Comparison of ENCODE assay signal across 15 cellular contexts in genomic region chr2:1518891-1519530, GRCh38.
DNase-seq lines count a peak whose midpoint lies in the region; ATAC-seq and TF ChIP-seq lines count a peak whose summit lies in the region.
"Had no signal": no experiment of that assay in that cellular context is flagged by ENCODE, and none has a peak within 500 bp of the region (broad histone marks: within the 10 kb centered on the region; RNA-seq: fewer than 3 reads in every experiment).

No MANE protein-coding gene starts in this region.

- H3K27ac Mint-ChIP-seq in activated naive CD8-positive, alpha-beta T cell treated with anti-CD3 and anti-CD28 coated beads, Interleukin-2, amount 10 ng/mL, durations not matched to agents 7 days and 5 days = peak overlapping the region; percentile 77

- H3K4me1 ChIP-seq in mucosa of descending colon (ENCODE audit: low read depth) (no peaks in the 10 kb centered on the region), lower lobe of right lung (no peaks in the 10 kb centered on the region)
- H3K4me1 ChIP-seq: tibial nerve had no signal

- peak; percentile 38 for DNase-seq in DMS79 treated with DMSO at 0.1 percent for 48 hours (lab: John Stamatoyannopoulos, UW)
- DNase-seq in Jurkat, Clone E6-1 (ENCODE audit: low read depth, low spot score) = peak; percentile 62
- no peak for DNase-seq in activated naive CD8-positive, alpha-beta T cell treated with anti-CD3 and anti-CD28 coated beads, Interleukin-2, amount 10 ng/mL, durations not matched to agents 7 days and 5 days
- peak in 1 of 3 donors; percentile 36 for DNase-seq in mucosa of descending colon
- no peak for DNase-seq in lower lobe of right lung
- DNase-seq in HK-2 (ENCODE audit: unreplicated experiment) = no peak
- DNase-seq in GM13976 (ENCODE audit: low spot score) = no peak
- DNase-seq: activated gamma-delta T cell, foreskin melanocyte, GM23248, MM.1S, NCI-H226 had no signal

- no peaks in the 10 kb centered on the region for H3K9me3 ChIP-seq in mucosa of descending colon
- no peaks in the 10 kb centered on the region for H3K9me3 ChIP-seq in lower lobe of right lung
- H3K9me3 ChIP-seq: tibial nerve had no signal

- H3K27ac ChIP-seq in lower lobe of right lung = no peak overlapping the region
- H3K27ac ChIP-seq: GM23248, tibial nerve, VCaP had no signal

- peaks cover 15% of the 10 kb centered on the region for H3K4me1 Mint-ChIP-seq in activated naive CD8-positive, alpha-beta T cell treated with anti-CD3 and anti-CD28 coated beads, Interleukin-2, amount 10 ng/mL, durations not matched to agents 7 days and 5 days

- no peak for ATAC-seq in activated naive CD8-positive, alpha-beta T cell treated with anti-CD3 and anti-CD28 coated beads, Interleukin-2, amount 10 ng/mL, durations not matched to agents 7 days and 5 days (ENCODE audit: low read depth)
- ATAC-seq in mucosa of descending colon (peak; percentile 73), lower lobe of right lung (no peak), HG02759 (IDR thresholded peaks at IDR 0.05; ENCODE audit: unreplicated experiment) (no peak)

- TF ChIP-seq CTCF in mucosa of descending colon (IDR thresholded peaks at IDR 0.05) (no peak), lower lobe of right lung (IDR thresholded peaks at IDR 0.05) (no peak), GM13976 (IDR thresholded peaks at IDR 0.05; ENCODE audit: borderline replicate concordance, control extremely low read depth, extremely low read depth, insufficient read depth, missing control alignments) (no peak)

- no peaks in the 10 kb centered on the region for H3K27me3 Mint-ChIP-seq in activated naive CD8-positive, alpha-beta T cell treated with anti-CD3 and anti-CD28 coated beads, Interleukin-2, amount 10 ng/mL, durations not matched to agents 7 days and 5 days

- in situ Hi-C loops in GM13976 (cut with MboI; ENCODE audit: low sequenced_read_pairs, unreplicated experiment) = no loop called here

- no peak overlapping the region for H3K4me3 Mint-ChIP-seq in activated naive CD8-positive, alpha-beta T cell treated with anti-CD3 and anti-CD28 coated beads, Interleukin-2, amount 10 ng/mL, durations not matched to agents 7 days and 5 days

- H3K36me3 Mint-ChIP-seq in activated naive CD8-positive, alpha-beta T cell treated with anti-CD3 and anti-CD28 coated beads, Interleukin-2, amount 10 ng/mL, durations not matched to agents 7 days and 5 days = no peaks in the 10 kb centered on the region

- no peaks in the 10 kb centered on the region for H3K27me3 ChIP-seq in lower lobe of right lung (ENCODE audit: low read depth)
- H3K27me3 ChIP-seq: tibial nerve had no signal

- intact Hi-C loops in mucosa of descending colon (cut with DNase I, micrococcal nuclease) (no loop called here), lower lobe of right lung (cut with DNase I) (no loop called here)

- no peaks in the 10 kb centered on the region for H3K9me3 Mint-ChIP-seq in activated naive CD8-positive, alpha-beta T cell treated with anti-CD3 and anti-CD28 coated beads, Interleukin-2, amount 10 ng/mL, durations not matched to agents 7 days and 5 days

- POLR2A ChIA-PET in activated naive CD8-positive, alpha-beta T cell treated with anti-CD3 and anti-CD28 coated beads, Interleukin-2, amount 10 ng/mL, durations not matched to agents 7 days and 5 days (lab: Charles Lee) = no interaction called here

- H3K4me3 ChIP-seq in Jurkat, Clone E6-1 (ENCODE audit: low read length) = peak overlapping the region; percentile 1
- H3K4me3 ChIP-seq in mucosa of descending colon = no peak overlapping the region
- no peak overlapping the region for H3K4me3 ChIP-seq in lower lobe of right lung
- H3K4me3 ChIP-seq: GM23248, tibial nerve had no signal

- no peaks in the 10 kb centered on the region for H3K36me3 ChIP-seq in mucosa of descending colon (ENCODE audit: low read depth)
- H3K36me3 ChIP-seq in lower lobe of right lung = no peaks in the 10 kb centered on the region
- H3K36me3 ChIP-seq: tibial nerve had no signal

Comparison
In these comparisons a context has a peak if more than half of its experiments do, and no peak if none do; other contexts are left out.
1. DNase-seq: peak in DMS79 treated with DMSO at 0.1 percent for 48 hours (single experiment) and Jurkat, Clone E6-1 (single experiment); none in activated naive CD8-positive, alpha-beta T cell treated with anti-CD3 and anti-CD28 coated beads, Interleukin-2, amount 10 ng/mL, durations not matched to agents 7 days and 5 days (single experiment), lower lobe of right lung (single experiment), HK-2 (single experiment) and GM13976 (single experiment).